Comparison of ENCODE assay signal across 25 cellular contexts in genomic region chr13:112918746-112919145, GRCh38. TPM values are rescaled to one million over a fixed set of nuclear protein-coding genes. Genes with fewer than 3 reads are reported as not detected.
DNase-seq lines count a peak whose midpoint lies in the region; ATAC-seq and TF ChIP-seq lines count a peak whose summit lies in the region.
"Had no signal": no experiment of that assay in that cellular context is flagged by ENCODE, and none has a peak within 500 bp of the region (broad histone marks: within the 10 kb centered on the region; RNA-seq: fewer than 3 reads in every experiment).

No MANE protein-coding gene starts in this region.

- no CpG with 5 or more reads among the region's 13 CpGs for WGBS in neuronal stem cell (ENCODE audit: extremely low coverage in 2 of 2, insufficient read length in 2 of 2, insufficient replicate concordance in 1 of 2), 2 donors

- H3K4me2 ChIP-seq in BLaER1 (peak overlapping the region; percentile 69), neuronal stem cell (ENCODE audit: insufficient read depth, low read length, poor library complexity, severe bottlenecking) (no peak overlapping the region)
- peak overlapping the region in 9 of 11 experiments; percentile 21 to 71 (median 60); a peak in 18 of 22 replicates for H3K4me2 ChIP-seq in BLaER1 treated with 17β-estradiol and CSF1 and Interleukin-3, amounts not matched to agents 10 nM and 100 nM

- DNase-seq in H7 = peak; percentile 57
- DNase-seq in neuronal stem cell (ENCODE audit: low spot score) = no peak
- no peak for DNase-seq in activated CD4-positive, alpha-beta T cell treated with anti-CD3 and anti-CD28 coated beads for 1 hour
- DNase-seq in NCI-H1417 treated with DMSO at 0.1 percent for 48 hours (lab: John Stamatoyannopoulos, UW) = no peak
- no peak for DNase-seq in uterus
- DNase-seq: 8988T; ACHN; BE2C; C1 segment of cervical spinal cord; CD4-positive, alpha-beta memory T cell; CD4-positive, CD25-positive, alpha-beta regulatory T cell; CD8-positive, alpha-beta memory T cell; COR-L47; DMS 273 treated with DMSO at 0.1 percent for 48 hours; DMS153; DMS53; DMS79; DND-41; EL; GDM1 had no signal

- H2BK5ac ChIP-seq in neuronal stem cell (ENCODE audit: low read length) = no peak overlapping the region

- H3K18ac ChIP-seq in neuronal stem cell (ENCODE audit: low read length) = no peak overlapping the region

- no peak for TF ChIP-seq POLR2A in uterus (IDR thresholded peaks at IDR 0.05)

- no peaks in the 10 kb centered on the region for H3K9me3 ChIP-seq in BLaER1
- no peaks in the 10 kb centered on the region for H3K9me3 ChIP-seq in BLaER1 treated with 17β-estradiol and CSF1 and Interleukin-3, amounts not matched to agents 10 nM and 100 nM (replicated peaks in 1 of 11)
- peaks cover 0 to 2% of the 10 kb centered on the region in 2 donors for H3K9me3 ChIP-seq in neuronal stem cell (replicated peaks in 1 of 2; ENCODE audit: control insufficient read depth in 2 of 2, insufficient read depth in 1 of 2, low read depth in 1 of 2, low read length in 2 of 2)
- H3K9me3 ChIP-seq in uterus = no peaks in the 10 kb centered on the region
- H3K9me3 ChIP-seq: BE2C had no signal

- H2AFZ ChIP-seq in neuronal stem cell (ENCODE audit: low read length) = no peak overlapping the region

- H3K79me1 ChIP-seq in neuronal stem cell (ENCODE audit: low read depth, low read length) = peaks cover 11% of the 10 kb centered on the region

- peak overlapping the region; percentile 49 for H2AK5ac ChIP-seq in neuronal stem cell (ENCODE audit: low read depth, low read length)

- no peak overlapping the region for H3K14ac ChIP-seq in neuronal stem cell (ENCODE audit: low read length)

- no peak overlapping the region for H3K4me3 ChIP-seq in BLaER1
- H3K4me3 ChIP-seq in BLaER1 treated with 17β-estradiol and CSF1 and Interleukin-3, amounts not matched to agents 10 nM and 100 nM = no peak overlapping the region
- no peak overlapping the region for H3K4me3 ChIP-seq in H7 (ENCODE audit: insufficient read depth, low read depth, low read length)
- no peak overlapping the region for H3K4me3 ChIP-seq in neuronal stem cell (ENCODE audit: low read length in 2 of 2)
- H3K4me3 ChIP-seq in uterus = no peak overlapping the region
- H3K4me3 ChIP-seq: GM12878 had no signal

- no peak overlapping the region for H2BK120ac ChIP-seq in neuronal stem cell (ENCODE audit: low read depth, low read length)

- TF ChIP-seq CTCF in uterus (IDR thresholded peaks at IDR 0.05) = no peak

- no peak overlapping the region for H3K23ac ChIP-seq in neuronal stem cell (ENCODE audit: low read depth, low read length, poor library complexity)

- intact Hi-C loops in uterus (cut with DNase I; ENCODE audit: low total_unique reads) = no loop called here

- no peaks in the 10 kb centered on the region for H3K36me3 ChIP-seq in BLaER1
- no peaks in the 10 kb centered on the region for H3K36me3 ChIP-seq in BLaER1 treated with 17β-estradiol and CSF1 and Interleukin-3, amounts not matched to agents 10 nM and 100 nM
- H3K36me3 ChIP-seq in H7 (replicated peaks; ENCODE audit: control insufficient read depth, insufficient read depth, low read length) = no peaks in the 10 kb centered on the region
- peaks cover 0 to 5% of the 10 kb centered on the region in 2 donors for H3K36me3 ChIP-seq in neuronal stem cell (replicated peaks in 1 of 2; ENCODE audit: control insufficient read depth in 2 of 2, insufficient read depth in 2 of 2, low read length in 2 of 2)
- no peaks in the 10 kb centered on the region for H3K36me3 ChIP-seq in uterus
- H3K36me3 ChIP-seq: BE2C had no signal

- H4K20me1 ChIP-seq in BLaER1 = peaks cover 4% of the 10 kb centered on the region; the same call in 1 of the 2 replicates
- peaks cover 0 to 12% (median 0%) of the 10 kb centered on the region in 11 experiments; a peak in 4 of 22 replicates for H4K20me1 ChIP-seq in BLaER1 treated with 17β-estradiol and CSF1 and Interleukin-3, amounts not matched to agents 10 nM and 100 nM

- H3K9ac ChIP-seq in BLaER1 (no peak overlapping the region), neuronal stem cell (ENCODE audit: low read depth, low read length, poor library complexity) (no peak overlapping the region)
- H3K9ac ChIP-seq in BLaER1 treated with 17β-estradiol and CSF1 and Interleukin-3, amounts not matched to agents 10 nM and 100 nM = no peak overlapping the region

- peaks cover 13% of the 10 kb centered on the region for H3K27me3 ChIP-seq in BLaER1
- peaks cover 9 to 22% (median 14%) of the 10 kb centered on the region in 11 experiments; a peak in 20 of 22 replicates for H3K27me3 ChIP-seq in BLaER1 treated with 17β-estradiol and CSF1 and Interleukin-3, amounts not matched to agents 10 nM and 100 nM
- H3K27me3 ChIP-seq in H7 (ENCODE audit: control insufficient read depth, insufficient read depth, low read length) = no peaks in the 10 kb centered on the region
- H3K27me3 ChIP-seq in neuronal stem cell (ENCODE audit: control insufficient read depth in 3 of 3, insufficient read depth in 3 of 3, low read depth in 1 of 3, low read length in 3 of 3) = no peaks in the 10 kb centered on the region
- no peaks in the 10 kb centered on the region for H3K27me3 ChIP-seq in uterus
- H3K27me3 ChIP-seq: BE2C had no signal

- no peak overlapping the region for H2BK12ac ChIP-seq in neuronal stem cell (ENCODE audit: low read length)

- H3K4me1 ChIP-seq in BLaER1 (peaks cover 16% of the 10 kb centered on the region), neuronal stem cell (ENCODE audit: control insufficient read depth in 2 of 2, insufficient read depth in 1 of 2, low read depth in 1 of 2, low read length in 2 of 2) (no peaks in the 10 kb centered on the region), uterus (no peaks in the 10 kb centered on the region)
- H3K4me1 ChIP-seq in BLaER1 treated with 17β-estradiol and CSF1 and Interleukin-3, amounts not matched to agents 10 nM and 100 nM = peaks cover 6 to 17% (median 15%) of the 10 kb centered on the region in 10 experiments; a peak in 17 of 20 replicates
- H3K4me1 ChIP-seq: BE2C had no signal

- no peak overlapping the region for H3K4ac ChIP-seq in neuronal stem cell (ENCODE audit: low read length)

- no peak overlapping the region for H2BK15ac ChIP-seq in neuronal stem cell (ENCODE audit: low read length)

- no peak for ATAC-seq in activated CD4-positive, CD25-positive, alpha-beta regulatory T cell treated with anti-CD3 and anti-CD28 coated beads, Interleukin-2, amount 50 U/mL, for 24 hours
- ATAC-seq: GM12878 had no signal

- H3K27ac ChIP-seq in BLaER1 (no peak overlapping the region), neuronal stem cell (replicated peaks; ENCODE audit: low read length) (no peak overlapping the region), uterus (no peak overlapping the region)
- H3K27ac ChIP-seq in BLaER1 treated with 17β-estradiol and CSF1 and Interleukin-3, amounts not matched to agents 10 nM and 100 nM = no peak overlapping the region

- no peak overlapping the region for H4K91ac ChIP-seq in neuronal stem cell (ENCODE audit: low read depth, low read length, poor library complexity)

- H4K8ac ChIP-seq in neuronal stem cell (ENCODE audit: low read depth, low read length) = no peak overlapping the region

RNA-seq across cellular contexts. Expression of gene MCF2L, which starts 50.3 kb away (rescaled TPM):
- 21.2 and 21.3 TPM in 2 replicates for total RNA-seq in H7 (2014; rRNA removed; shearing (Covaris generic))
- 20.8 TPM for polyA plus RNA-seq in neuronal stem cell (2013, experiment 1 of 2)
- polyA plus RNA-seq in neuronal stem cell (2013, experiment 2 of 2) = 20.3 TPM
- 100 to 1,000 TPM in 1 of 4 donors, 10 to 100 TPM in 3; 25.0 to 103 (median 61.0) TPM for total RNA-seq in uterus
- polyA plus RNA-seq: CD14-positive monocyte had no signal
